Comparison of ENCODE assay signal across 1 cellular context in the genomic region with DNA sequence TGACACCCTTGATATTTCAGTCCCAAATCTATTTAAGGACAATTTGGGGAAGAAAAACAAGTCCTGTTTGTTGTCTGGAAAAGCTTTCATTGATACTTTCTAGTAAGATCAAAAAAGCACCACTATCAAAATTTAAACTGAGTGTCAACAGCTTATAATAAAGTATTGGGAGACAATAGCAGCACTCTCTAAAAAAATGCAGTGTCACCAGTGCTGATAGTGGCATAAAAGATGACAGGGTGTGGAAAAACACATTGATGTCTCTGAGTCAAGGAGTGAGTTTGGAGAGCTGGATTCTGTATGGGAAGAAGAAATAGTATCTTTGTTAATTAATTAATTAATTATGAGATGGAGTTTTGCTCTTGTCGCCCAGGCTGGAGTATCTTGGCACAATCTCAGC.
TF ChIP-seq lines count a peak whose summit lies in the region.

No MANE protein-coding gene starts in this region.

TF ChIP-seq in K562, 482 proteins besides CTCF, POLR2A, EP300 and RAD21 (continued from another document):
- no peak for TF ChIP-seq VEZF1 (CRISPR knock-in tag; IDR thresholded peaks at IDR 0.05)
- TF ChIP-seq C11orf30 (IDR thresholded peaks at IDR 0.05; ENCODE audit: low read depth): peak; percentile 67; the same call in 1 of the 2 replicates
- peak; percentile 41; the same call in 1 of the 2 replicates for TF ChIP-seq MAFK (IDR thresholded peaks at IDR 0.05; ENCODE audit: low read length)
- peak; percentile 81 for TF ChIP-seq MAFG (tag; conservative IDR thresholded peaks at IDR 0.05)
- no peak for TF ChIP-seq TBL1XR1 (IDR thresholded peaks at IDR 0.05; ENCODE audit: low read length in 2 of 2)
- TF ChIP-seq, protein P1, sequence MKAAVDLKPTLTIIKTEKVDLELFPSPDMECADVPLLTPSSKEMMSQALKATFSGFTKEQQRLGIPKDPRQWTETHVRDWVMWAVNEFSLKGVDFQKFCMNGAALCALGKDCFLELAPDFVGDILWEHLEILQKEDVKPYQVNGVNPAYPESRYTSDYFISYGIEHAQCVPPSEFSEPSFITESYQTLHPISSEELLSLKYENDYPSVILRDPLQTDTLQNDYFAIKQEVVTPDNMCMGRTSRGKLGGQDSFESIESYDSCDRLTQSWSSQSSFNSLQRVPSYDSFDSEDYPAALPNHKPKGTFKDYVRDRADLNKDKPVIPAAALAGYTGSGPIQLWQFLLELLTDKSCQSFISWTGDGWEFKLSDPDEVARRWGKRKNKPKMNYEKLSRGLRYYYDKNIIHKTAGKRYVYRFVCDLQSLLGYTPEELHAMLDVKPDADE (conservative IDR thresholded peaks at IDR 0.05; ENCODE audit: control insufficient read depth, low read depth, low read length): no peak
- no peak for TF ChIP-seq ZNF431 (CRISPR knock-in tag; IDR thresholded peaks at IDR 0.05)
- TF ChIP-seq FOXJ3 (CRISPR knock-in tag; IDR thresholded peaks at IDR 0.05): no peak
- TF ChIP-seq ZNF316 (IDR thresholded peaks at IDR 0.05): peak; percentile 76
- TF ChIP-seq, protein P2, sequence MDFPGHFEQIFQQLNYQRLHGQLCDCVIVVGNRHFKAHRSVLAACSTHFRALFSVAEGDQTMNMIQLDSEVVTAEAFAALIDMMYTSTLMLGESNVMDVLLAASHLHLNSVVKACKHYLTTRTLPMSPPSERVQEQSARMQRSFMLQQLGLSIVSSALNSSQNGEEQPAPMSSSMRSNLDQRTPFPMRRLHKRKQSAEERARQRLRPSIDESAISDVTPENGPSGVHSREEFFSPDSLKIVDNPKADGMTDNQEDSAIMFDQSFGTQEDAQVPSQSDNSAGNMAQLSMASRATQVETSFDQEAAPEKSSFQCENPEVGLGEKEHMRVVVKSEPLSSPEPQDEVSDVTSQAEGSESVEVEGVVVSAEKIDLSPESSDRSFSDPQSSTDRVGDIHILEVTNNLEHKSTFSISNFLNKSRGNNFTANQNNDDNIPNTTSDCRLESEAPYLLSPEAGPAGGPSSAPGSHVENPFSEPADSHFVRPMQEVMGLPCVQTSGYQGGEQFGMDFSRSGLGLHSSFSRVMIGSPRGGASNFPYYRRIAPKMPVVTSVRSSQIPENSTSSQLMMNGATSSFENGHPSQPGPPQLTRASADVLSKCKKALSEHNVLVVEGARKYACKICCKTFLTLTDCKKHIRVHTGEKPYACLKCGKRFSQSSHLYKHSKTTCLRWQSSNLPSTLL (IDR thresholded peaks at IDR 0.05): no peak
- no peak for TF ChIP-seq HMGXB4 (CRISPR knock-in tag; IDR thresholded peaks at IDR 0.05)
- TF ChIP-seq ZNF23 (CRISPR knock-in tag; IDR thresholded peaks at IDR 0.05): no peak
- TF ChIP-seq PBX2 (CRISPR knock-in tag; IDR thresholded peaks at IDR 0.05; ENCODE audit: low read depth): no peak
- TF ChIP-seq PBX2 (tag; conservative IDR thresholded peaks at IDR 0.05; ENCODE audit: low read depth): 0 out of 2 replicates have a peak, but pooled peaks have one; percentile 15
- no peak for TF ChIP-seq SAFB (IDR thresholded peaks at IDR 0.05; ENCODE audit: borderline replicate concordance, low read depth, low read length)
- TF ChIP-seq XRCC4 (IDR thresholded peaks at IDR 0.05; ENCODE audit: extremely low read depth, insufficient read depth, insufficient read length): no peak
- TF ChIP-seq, protein P3, sequence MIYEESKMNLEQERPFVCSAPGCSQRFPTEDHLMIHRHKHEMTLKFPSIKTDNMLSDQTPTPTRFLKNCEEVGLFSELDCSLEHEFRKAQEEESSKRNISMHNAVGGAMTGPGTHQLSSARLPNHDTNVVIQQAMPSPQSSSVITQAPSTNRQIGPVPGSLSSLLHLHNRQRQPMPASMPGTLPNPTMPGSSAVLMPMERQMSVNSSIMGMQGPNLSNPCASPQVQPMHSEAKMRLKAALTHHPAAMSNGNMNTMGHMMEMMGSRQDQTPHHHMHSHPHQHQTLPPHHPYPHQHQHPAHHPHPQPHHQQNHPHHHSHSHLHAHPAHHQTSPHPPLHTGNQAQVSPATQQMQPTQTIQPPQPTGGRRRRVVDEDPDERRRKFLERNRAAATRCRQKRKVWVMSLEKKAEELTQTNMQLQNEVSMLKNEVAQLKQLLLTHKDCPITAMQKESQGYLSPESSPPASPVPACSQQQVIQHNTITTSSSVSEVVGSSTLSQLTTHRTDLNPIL (CRISPR knock-in tag; IDR thresholded peaks at IDR 0.05): no peak
- no peak for TF ChIP-seq FIP1L1 (IDR thresholded peaks at IDR 0.05; ENCODE audit: low read depth, low read length, poor library complexity, severe bottlenecking)
- TF ChIP-seq ZZZ3 (IDR thresholded peaks at IDR 0.05): no peak
TF ChIP-seq in K562: peak in this region for 7.
